ENCODE assay signal across 20 cellular contexts in the genomic region with DNA sequence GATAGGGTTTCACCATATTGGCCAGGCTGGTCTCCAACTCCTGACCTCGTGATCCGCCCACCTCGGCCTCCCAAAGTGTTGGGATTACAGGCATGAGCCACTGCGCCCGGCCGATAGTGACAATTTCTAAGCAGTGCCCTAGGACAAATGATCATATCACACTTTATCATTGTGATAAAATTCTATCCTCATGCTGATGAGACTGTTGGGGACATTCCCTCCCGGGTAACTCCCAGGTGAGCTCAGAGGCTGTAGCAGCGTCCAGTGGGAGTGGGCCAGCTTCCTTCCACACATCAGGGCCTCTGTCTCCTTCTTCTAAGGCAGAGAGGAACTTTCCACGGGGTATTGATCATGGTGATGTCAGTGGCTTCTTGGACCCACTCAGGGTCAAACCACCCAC.
DNase-seq lines count a peak whose midpoint lies in the region; ATAC-seq and TF ChIP-seq lines count a peak whose summit lies in the region.
"Had no signal": no experiment of that assay in that cellular context is flagged by ENCODE, and none has a peak within 500 bp of the region (broad histone marks: within the 10 kb centered on the region; RNA-seq: fewer than 3 reads in every experiment).

No MANE protein-coding gene starts in this region.

- intact Hi-C loops in esophagus muscularis mucosa (cut with DNase I) = no loop called here
- intact Hi-C loops in tibial artery (cut with DNase I; ENCODE audit: low total_unique reads) = no loop called here

- no peak overlapping the region for H2AFZ ChIP-seq in GM23248

- DNase-seq in GM23248 (no peak), esophagus muscularis mucosa (ENCODE audit: extremely low spot score) (no peak), mesenteric fat pad (ENCODE audit: low spot score) (peak; percentile 51), tibial artery (no peak), T-helper 2 cell (no peak), GM10248 (ENCODE audit: extremely low spot score) (no peak)
- DNase-seq: BE2C; Caco-2; CD4-positive, alpha-beta memory T cell; DND-41; Kasumi-1; NCI-H1694; NCI-H2081; NCI-H2171; NCI-H524 treated with DMSO at 0.1 percent for 48 hours; NCI-H82 had no signal

- in situ Hi-C loops in GM23248 (cut with MboI) = loop anchor here (25.0 kb wide), 1 partner anchor 233 kb away; no protein-coding TSS in a partner anchor

- no peaks in the 10 kb centered on the region for H3K27me3 ChIP-seq in GM23248 (replicated peaks; ENCODE audit: insufficient read depth)
- H3K27me3 ChIP-seq in esophagus muscularis mucosa = no peaks in the 10 kb centered on the region
- no peaks in the 10 kb centered on the region for H3K27me3 ChIP-seq in tibial artery
- H3K27me3 ChIP-seq: BE2C had no signal

- H3F3A ChIP-seq in GM23248 (ENCODE audit: insufficient read depth) = peaks cover 56% of the 10 kb centered on the region

- TF ChIP-seq CTCF in esophagus muscularis mucosa (IDR thresholded peaks at IDR 0.05) (no peak), tibial artery (IDR thresholded peaks at IDR 0.05) (no peak), GM10248 (IDR thresholded peaks at IDR 0.05; ENCODE audit: control extremely low read depth, extremely low read depth, low read depth, missing control alignments) (no peak)

- H3K9me3 ChIP-seq in GM23248 (ENCODE audit: low read depth) (no peaks in the 10 kb centered on the region), esophagus muscularis mucosa (no peaks in the 10 kb centered on the region), tibial artery (peaks cover 0 to 21% (median 0%) of the 10 kb centered on the region in 3 donors)
- H3K9me3 ChIP-seq: BE2C, Caco-2, HAP-1 had no signal

- WGBS in GM23248 (ENCODE audit: low coverage in 1 of 2, low lambda C conversion rate in 2 of 2, missing lambda C conversion rate in 2 of 2), 2 experiments = 73% methylated on average over 9 of the region's 9 CpGs
- 92% methylated on average over 7 of the region's 9 CpGs for WGBS in esophagus muscularis mucosa

- TF ChIP-seq POLR2A in esophagus muscularis mucosa (IDR thresholded peaks at IDR 0.05; ENCODE audit: low read depth) = no peak

- no peaks in the 10 kb centered on the region for H3K9me2 ChIP-seq in GM23248 (ENCODE audit: insufficient read depth)

- H3K4me1 ChIP-seq in GM23248 (ENCODE audit: insufficient read depth) (peaks cover 48% of the 10 kb centered on the region), esophagus muscularis mucosa (peaks cover 21 to 38% (median 31%) of the 10 kb centered on the region in 4 donors), tibial artery (peaks cover 0 to 46% (median 29%) of the 10 kb centered on the region in 4 donors)
- H3K4me1 ChIP-seq: HAP-1 had no signal

- no peak for TF ChIP-seq EP300 in esophagus muscularis mucosa (IDR thresholded peaks at IDR 0.05)

- H3K4me3 ChIP-seq in GM23248 (no peak overlapping the region), esophagus muscularis mucosa (no peak overlapping the region), tibial artery (no peak overlapping the region)
- H3K4me3 ChIP-seq: GM23338, HAP-1 had no signal

- no peaks in the 10 kb centered on the region for H4K20me1 ChIP-seq in GM23248 (ENCODE audit: insufficient read depth)

- H3K27ac ChIP-seq in GM23248 (peak overlapping the region; percentile 97), esophagus muscularis mucosa (replicated peaks in 1 of 4) (peak overlapping the region; percentile 30 to 76 (median 66)), tibial artery (peak overlapping the region; percentile 48 to 68)

- H3K4me2 ChIP-seq in GM23248 (ENCODE audit: unreplicated experiment) = no peak overlapping the region
- H3K4me2 ChIP-seq: GM23338 had no signal

- POLR2A ChIA-PET in GM10248 (lab: Yijun Ruan, JAX) = no interaction called here

- H3K36me3 ChIP-seq in GM23248 (ENCODE audit: low read depth) = no peaks in the 10 kb centered on the region
- H3K36me3 ChIP-seq in esophagus muscularis mucosa = no peaks in the 10 kb centered on the region
- H3K36me3 ChIP-seq in tibial artery = no peaks in the 10 kb centered on the region
- H3K36me3 ChIP-seq: BE2C, HAP-1 had no signal

- peak overlapping the region; percentile 79 for H3K9ac ChIP-seq in GM23248

- no peak for ATAC-seq in GM18867 (IDR thresholded peaks at IDR 0.05; ENCODE audit: unreplicated experiment)
- ATAC-seq: GM23338, Panc1 had no signal

- H3K79me2 ChIP-seq in GM23248 (ENCODE audit: insufficient read depth) = no peaks in the 10 kb centered on the region

- CTCF ChIA-PET in GM10248 (lab: Yijun Ruan, JAX) = no interaction called here
